Comparison of ENCODE assay signal across 15 cellular contexts in the genomic region with DNA sequence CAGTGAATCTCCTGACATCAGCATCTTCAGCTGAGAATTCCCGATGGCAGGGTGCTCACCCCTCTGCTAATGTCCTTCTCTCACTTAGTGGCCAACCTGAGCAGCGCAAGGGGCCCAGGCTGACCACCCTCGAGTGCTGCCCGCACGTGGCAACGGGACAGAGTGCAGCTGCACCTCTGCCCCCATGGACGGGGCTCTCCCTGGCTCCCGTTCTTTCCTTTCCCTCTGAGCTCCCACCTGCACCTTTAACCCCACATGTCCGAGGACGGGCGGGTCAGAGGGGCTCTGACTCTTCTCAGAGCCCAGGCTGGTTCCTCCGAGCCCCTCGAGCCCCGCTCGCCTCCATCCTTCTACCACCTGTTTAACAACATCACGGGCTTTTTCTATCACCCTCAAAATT.
"Had no signal": no experiment of that assay in that cellular context is flagged by ENCODE, and none has a peak within 500 bp of the region (broad histone marks: within the 10 kb centered on the region; RNA-seq: fewer than 3 reads in every experiment).

No MANE protein-coding gene starts in this region.

- H3K27me3 Mint-ChIP-seq: activated CD4-positive, alpha-beta T cell treated with anti-CD3 and anti-CD28 coated beads, Interleukin-2, amount 10 ng/mL, durations not matched to agents 7 days and 5 days; dendritic cell treated with granulocyte-macrophage colony-stimulating factor and Interleukin-4, amounts not matched to agents 40 ng/mL and 50 ng/mL, for 4 days had no signal

- H3K27ac Mint-ChIP-seq: activated CD4-positive, alpha-beta T cell treated with anti-CD3 and anti-CD28 coated beads, Interleukin-2, amount 10 ng/mL, durations not matched to agents 7 days and 5 days; dendritic cell treated with granulocyte-macrophage colony-stimulating factor and Interleukin-4, amounts not matched to agents 40 ng/mL and 50 ng/mL, for 4 days had no signal

- H3K27me3 ChIP-seq: neutrophil, pancreas had no signal

- H3K9me3 Mint-ChIP-seq: activated CD4-positive, alpha-beta T cell treated with anti-CD3 and anti-CD28 coated beads, Interleukin-2, amount 10 ng/mL, durations not matched to agents 7 days and 5 days; immature natural killer cell had no signal

- H3K9ac ChIP-seq: SK-N-SH had no signal

- H3K27ac ChIP-seq: left ventricle myocardium inferior, neutrophil, pancreas had no signal

- H3K4me1 Mint-ChIP-seq: activated CD4-positive, alpha-beta T cell treated with anti-CD3 and anti-CD28 coated beads, Interleukin-2, amount 10 ng/mL, durations not matched to agents 7 days and 5 days had no signal

- H3K4me1 ChIP-seq: pancreas had no signal

- H3K4me3 Mint-ChIP-seq: activated CD4-positive, alpha-beta T cell treated with anti-CD3 and anti-CD28 coated beads, Interleukin-2, amount 10 ng/mL, durations not matched to agents 7 days and 5 days; dendritic cell treated with granulocyte-macrophage colony-stimulating factor and Interleukin-4, amounts not matched to agents 40 ng/mL and 50 ng/mL, for 4 days; immature natural killer cell had no signal

- DNase-seq: activated CD4-positive, alpha-beta T cell treated with anti-CD3 and anti-CD28 coated beads, Interleukin-2, amount 10 ng/mL, durations not matched to agents 7 days and 5 days; activated CD4-positive, CD25-positive, alpha-beta regulatory T cell; activated gamma-delta T cell treated with Interleukin-2 at 50 U/mL for 16 hours; aorta; effector CD8-positive, alpha-beta T cell; esophagus squamous epithelium; immature natural killer cell; left ventricle myocardium inferior; mammary epithelial cell; midbrain; SK-N-SH; stimulated activated naive CD4-positive, alpha-beta T cell had no signal

- H3K4me2 ChIP-seq: SK-N-SH had no signal

- H3K4me3 ChIP-seq: esophagus squamous epithelium, left ventricle myocardium inferior, pancreas had no signal

- ATAC-seq: pancreas had no signal

- H3K9me3 ChIP-seq: esophagus squamous epithelium, left ventricle myocardium inferior, neutrophil, pancreas, SK-N-SH had no signal
